ENCODE assay signal across 11 cellular contexts in genomic region chr11:57513446-57513795, GRCh38. TPM values are rescaled to one million over a fixed set of nuclear protein-coding genes. Genes with fewer than 3 reads are reported as not detected.
DNase-seq lines count a peak whose midpoint lies in the region; ATAC-seq and TF ChIP-seq lines count a peak whose summit lies in the region.
"Had no signal": no experiment of that assay in that cellular context is flagged by ENCODE, and none has a peak within 500 bp of the region (broad histone marks: within the 10 kb centered on the region; RNA-seq: fewer than 3 reads in every experiment).

No MANE protein-coding gene starts in this region.

- no peak for ATAC-seq in effector memory CD8-positive, alpha-beta T cell (replicated peaks)
- ATAC-seq in GM18511 (IDR thresholded peaks at IDR 0.05; ENCODE audit: unreplicated experiment), result no peak
- ATAC-seq in GM18858 (IDR thresholded peaks at IDR 0.05; ENCODE audit: unreplicated experiment), result no peak

- TF ChIP-seq POLR2A in NB4 (IDR thresholded peaks at IDR 0.05; ENCODE audit: extremely low read depth, insufficient read length), result no peak

- peaks cover 17% of the 10 kb centered on the region for H3K4me1 Mint-ChIP-seq in T-helper 1 cell treated with Interleukin-12 subunit alpha and Interleukin-12 subunit beta and Interleukin-4 antibody, amounts not matched to agents 30 μg/mL and 1 μg/mL, for 36 hours (ENCODE audit: low read depth)
- H3K4me1 Mint-ChIP-seq in effector memory CD8-positive, alpha-beta T cell (ENCODE audit: low read depth in 2 of 2), result peaks cover 19 to 26% of the 10 kb centered on the region in 2 donors
- peaks cover 8% of the 10 kb centered on the region for H3K4me1 Mint-ChIP-seq in progenitor cell of endocrine pancreas (ENCODE audit: low read depth)

- no peaks in the 10 kb centered on the region for H3K9me3 Mint-ChIP-seq in T-helper 1 cell treated with Interleukin-12 subunit alpha and Interleukin-12 subunit beta and Interleukin-4 antibody, amounts not matched to agents 30 μg/mL and 1 μg/mL, for 36 hours
- H3K9me3 Mint-ChIP-seq in effector memory CD8-positive, alpha-beta T cell, result no peaks in the 10 kb centered on the region
- no peaks in the 10 kb centered on the region for H3K9me3 Mint-ChIP-seq in progenitor cell of endocrine pancreas (ENCODE audit: low read depth)

- DNase-seq in T-helper 1 cell (no peak), NB4 (ENCODE audit: low read depth) (peak; percentile 62), progenitor cell of endocrine pancreas (ENCODE audit: low spot score, unreplicated experiment) (no peak), Ammon's horn (ENCODE audit: low spot score) (no peak)
- no peak for DNase-seq in effector memory CD8-positive, alpha-beta T cell
- DNase-seq: NCI-H1694 treated with DMSO at 0.1 percent for 48 hours had no signal

- H3K4me3 ChIP-seq in NB4 (ENCODE audit: low read depth, low read length), result peak overlapping the region; percentile 91

- H3K27ac Mint-ChIP-seq in T-helper 1 cell treated with Interleukin-12 subunit alpha and Interleukin-12 subunit beta and Interleukin-4 antibody, amounts not matched to agents 30 μg/mL and 1 μg/mL, for 36 hours, result no peak overlapping the region
- H3K27ac Mint-ChIP-seq in effector memory CD8-positive, alpha-beta T cell, result peak overlapping the region; percentile 68 to 91
- H3K27ac Mint-ChIP-seq in progenitor cell of endocrine pancreas, result peak overlapping the region; percentile 85

- no peaks in the 10 kb centered on the region for H3K36me3 Mint-ChIP-seq in T-helper 1 cell treated with Interleukin-12 subunit alpha and Interleukin-12 subunit beta and Interleukin-4 antibody, amounts not matched to agents 30 μg/mL and 1 μg/mL, for 36 hours (ENCODE audit: low read depth)
- peaks cover 2% of the 10 kb centered on the region for H3K36me3 Mint-ChIP-seq in effector memory CD8-positive, alpha-beta T cell (ENCODE audit: insufficient read depth)
- peaks cover 1% of the 10 kb centered on the region for H3K36me3 Mint-ChIP-seq in progenitor cell of endocrine pancreas (ENCODE audit: insufficient read depth)

- TF ChIP-seq CTCF in NB4 (IDR thresholded peaks at IDR 0.05; ENCODE audit: low read depth, low read length) (no peak), progenitor cell of endocrine pancreas (IDR thresholded peaks at IDR 0.05; ENCODE audit: unreplicated experiment) (no peak)

- H3K27me3 Mint-ChIP-seq in T-helper 1 cell treated with Interleukin-12 subunit alpha and Interleukin-12 subunit beta and Interleukin-4 antibody, amounts not matched to agents 30 μg/mL and 1 μg/mL, for 36 hours (ENCODE audit: low read depth), result peaks cover 8% of the 10 kb centered on the region
- H3K27me3 Mint-ChIP-seq in effector memory CD8-positive, alpha-beta T cell, result no peaks in the 10 kb centered on the region
- H3K27me3 Mint-ChIP-seq in progenitor cell of endocrine pancreas, result peaks cover 11% of the 10 kb centered on the region

- peak overlapping the region; percentile 66 for H3K4me3 Mint-ChIP-seq in T-helper 1 cell treated with Interleukin-12 subunit alpha and Interleukin-12 subunit beta and Interleukin-4 antibody, amounts not matched to agents 30 μg/mL and 1 μg/mL, for 36 hours
- H3K4me3 Mint-ChIP-seq in effector memory CD8-positive, alpha-beta T cell, result peak overlapping the region; percentile 93 to 99
- H3K4me3 Mint-ChIP-seq in progenitor cell of endocrine pancreas (ENCODE audit: low read depth), result peak overlapping the region; percentile 93

RNA-seq across cellular contexts. Expression of gene SLC43A1, which starts 2.1 kb away (rescaled TPM):
- 46.9 and 48.5 TPM in 2 replicates for total RNA-seq in progenitor cell of endocrine pancreas

RNA-seq across cellular contexts. Expression of gene TIMM10, which starts 17.1 kb away (rescaled TPM):
- total RNA-seq in progenitor cell of endocrine pancreas, result 63.4 and 63.5 TPM in 2 replicates

RNA-seq across cellular contexts. Expression of gene SMTNL1, which starts 24.0 kb away (rescaled TPM):
- total RNA-seq in progenitor cell of endocrine pancreas, result not detected in 2 replicates
- total RNA-seq: colonic mucosa, upper lobe of left lung had no signal

RNA-seq across cellular contexts. Expression of gene RTN4RL2, which starts 53.1 kb away (rescaled TPM):
- total RNA-seq in progenitor cell of endocrine pancreas, result 1.9 and 2.1 TPM in 2 replicates

RNA-seq across cellular contexts. Expression of gene UBE2L6, which starts 54.1 kb away (rescaled TPM):
- total RNA-seq in progenitor cell of endocrine pancreas, result 30.6 and 34.3 TPM in 2 replicates
